17 cellular contexts compared by ENCODE assay signal in the genomic region with DNA sequence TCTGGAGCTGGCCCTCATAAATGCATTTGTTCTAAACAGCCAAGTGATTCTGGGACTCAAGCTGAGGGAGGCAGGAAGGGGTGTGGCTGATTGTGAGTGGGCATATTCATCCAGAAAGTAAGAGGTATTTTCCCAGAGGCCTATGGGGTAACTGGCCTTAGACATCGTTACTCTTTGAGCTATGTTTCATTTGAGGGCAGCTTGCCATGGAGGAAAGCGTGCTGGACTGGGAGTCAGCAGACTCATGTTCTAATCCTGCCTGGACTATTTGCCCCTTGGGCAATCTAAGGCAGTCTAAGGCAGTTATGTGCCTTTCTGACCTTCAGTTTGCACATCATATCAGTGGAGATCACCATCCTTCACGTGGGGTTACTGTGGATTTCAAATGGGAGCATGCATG.
DNase-seq lines count a peak whose midpoint lies in the region; ATAC-seq, FAIRE-seq and TF ChIP-seq lines count a peak whose summit lies in the region.
"Had no signal": no experiment of that assay in that cellular context is flagged by ENCODE, and none has a peak within 500 bp of the region (broad histone marks: within the 10 kb centered on the region; RNA-seq: fewer than 3 reads in every experiment).

No MANE protein-coding gene starts in this region.

- no peak overlapping the region for H3K4me3 Mint-ChIP-seq in MCF 10A (ENCODE audit: unreplicated experiment)
- no peak overlapping the region for H3K4me3 Mint-ChIP-seq in astrocyte (ENCODE audit: unreplicated experiment)

- peak overlapping the region; percentile 19 for H3K4me2 ChIP-seq in astrocyte (ENCODE audit: low read length)
- H3K4me2 ChIP-seq: PC-9 had no signal

- no peaks in the 10 kb centered on the region for H4K20me1 ChIP-seq in astrocyte (ENCODE audit: insufficient read depth, low read length)

- H3K4me1 ChIP-seq in breast epithelium (peaks cover 0 to 5% of the 10 kb centered on the region in 2 donors), astrocyte (ENCODE audit: insufficient read depth, low read length) (peaks cover 29% of the 10 kb centered on the region), transverse colon (peaks cover 5 to 11% (median 8%) of the 10 kb centered on the region in 4 donors)

- 33% methylated on average over 3 of the region's 3 CpGs; no CpG with 5 or more reads in 1 of the 2 donors for WGBS in transverse colon (ENCODE audit: low coverage in 1 of 2), 2 donors

- no peaks in the 10 kb centered on the region for H3K27me3 ChIP-seq in breast epithelium
- no peaks in the 10 kb centered on the region for H3K27me3 ChIP-seq in astrocyte (ENCODE audit: insufficient read depth, low read length)
- no peaks in the 10 kb centered on the region for H3K27me3 ChIP-seq in transverse colon
- H3K27me3 ChIP-seq: neutrophil had no signal

- H3K27ac ChIP-seq in breast epithelium (peak overlapping the region in 1 of 2 donors; percentile 38), astrocyte (ENCODE audit: low read depth, low read length) (peak overlapping the region; percentile 10), transverse colon (peak overlapping the region in 3 of 4 donors; percentile 8 to 49 (median 10))
- H3K27ac ChIP-seq: neutrophil, PC-9 had no signal

- H3K27ac Mint-ChIP-seq in MCF 10A (ENCODE audit: low read depth, unreplicated experiment) (no peak overlapping the region), astrocyte (ENCODE audit: unreplicated experiment) (no peak overlapping the region)

- in situ Hi-C loops in transverse colon (cut with MboI; ENCODE audit: low pct_ligation_motif_present in 1 of 4, low pct_unique_long_range_greater_than_20kb in 1 of 4, low sequenced_read_pairs in 3 of 4): no loop called here

- BruUV-seq in MCF 10A (replicated peaks; lab: Mats Ljungman, UMichigan): no TSS peak

- no peak overlapping the region for H3K9ac ChIP-seq in astrocyte (ENCODE audit: low read length)

- H3K4me3 ChIP-seq in breast epithelium (no peak overlapping the region), astrocyte (ENCODE audit: insufficient read depth, low read depth, low read length) (no peak overlapping the region), transverse colon (no peak overlapping the region)
- H3K4me3 ChIP-seq: K562, PC-9 had no signal

- no peak for TF ChIP-seq EP300 in transverse colon (IDR thresholded peaks at IDR 0.05; ENCODE audit: low read depth)

- CTCF ChIA-PET in MCF 10A (lab: Yijun Ruan, JAX): interaction anchor here (0.6 to 0.9 kb wide), 3 partner anchors 42 to 361 kb away, joined by 3 to 4 read pairs (median 4); no protein-coding TSS in a partner anchor

- no peaks in the 10 kb centered on the region for H3K79me2 ChIP-seq in astrocyte (ENCODE audit: insufficient read depth, low read length)

- H3K4me1 Mint-ChIP-seq in MCF 10A (ENCODE audit: insufficient read depth, unreplicated experiment) (peaks cover 13% of the 10 kb centered on the region), astrocyte (ENCODE audit: low read depth, unreplicated experiment) (peaks cover 49% of the 10 kb centered on the region)

- FAIRE-seq in astrocyte (lab: Jason Lieb, UNC): peak; percentile 66
- FAIRE-seq: K562 had no signal

- H3K36me3 Mint-ChIP-seq in MCF 10A (ENCODE audit: insufficient read depth, unreplicated experiment): no peaks in the 10 kb centered on the region
- H3K36me3 Mint-ChIP-seq in astrocyte (ENCODE audit: low read depth, unreplicated experiment): no peaks in the 10 kb centered on the region

- TF ChIP-seq POLR2A in breast epithelium (IDR thresholded peaks at IDR 0.05): no peak
- TF ChIP-seq POLR2A in transverse colon (IDR thresholded peaks at IDR 0.05): no peak

- H3K9me3 Mint-ChIP-seq in MCF 10A (ENCODE audit: unreplicated experiment) (no peaks in the 10 kb centered on the region), astrocyte (ENCODE audit: unreplicated experiment) (no peaks in the 10 kb centered on the region)

- intact Hi-C loops in MCF 10A (cut with micrococcal nuclease) (no loop called here), breast epithelium (cut with DNase I; ENCODE audit: low total_unique reads) (no loop called here), transverse colon (cut with DNase I; ENCODE audit: low total_unique reads) (no loop called here)

- DNase-seq in MCF 10A (ENCODE audit: unreplicated experiment) (peak; percentile 56), breast epithelium (ENCODE audit: low spot score in 2 of 2) (no peak), astrocyte (ENCODE audit: low read depth) (peak; percentile 72), iris pigment epithelial cell (ENCODE audit: low read depth) (peak; percentile 57), transverse colon (no peak), NCI-H2196 treated with DMSO at 0.1 percent for 48 hours (lab: John Stamatoyannopoulos, UW; ENCODE audit: unreplicated experiment) (no peak), HK-2 (ENCODE audit: unreplicated experiment) (no peak)
- DNase-seq: ACHN; activated CD8-positive, alpha-beta memory T cell treated with anti-CD3 and anti-CD28 coated beads, Interleukin-2, amount 50 U/mL, for 48 hours; anterior cingulate cortex; left colon; NCI-H2081; PC-9; T1000 had no signal

- POLR2A ChIA-PET in MCF 10A (lab: Yijun Ruan, JAX): interaction anchor here (0.7 to 1.0 kb wide), 2 partner anchors 9 to 104 kb away, joined by 4 read pairs; no protein-coding TSS in a partner anchor

- no peaks in the 10 kb centered on the region for H3K27me3 Mint-ChIP-seq in MCF 10A (ENCODE audit: insufficient read depth, unreplicated experiment)
- peaks cover 4% of the 10 kb centered on the region for H3K27me3 Mint-ChIP-seq in astrocyte (ENCODE audit: low read depth, unreplicated experiment)

- H3K36me3 ChIP-seq in breast epithelium (no peaks in the 10 kb centered on the region), astrocyte (ENCODE audit: insufficient read depth, low read length) (no peaks in the 10 kb centered on the region), transverse colon (no peaks in the 10 kb centered on the region)
- H3K36me3 ChIP-seq: neutrophil had no signal

- TF ChIP-seq CTCF in MCF 10A (IDR thresholded peaks at IDR 0.05; ENCODE audit: unreplicated experiment): no peak
- TF ChIP-seq CTCF in breast epithelium (IDR thresholded peaks at IDR 0.05): no peak
- TF ChIP-seq CTCF in astrocyte (IDR thresholded peaks at IDR 0.05; ENCODE audit: insufficient read depth, low read depth, low read length): no peak
- no peak for TF ChIP-seq CTCF in transverse colon (IDR thresholded peaks at IDR 0.05)

- H2AFZ ChIP-seq in astrocyte (ENCODE audit: low read depth, low read length): no peak overlapping the region
- H2AFZ ChIP-seq: PC-9 had no signal

- no peak for ATAC-seq in esophagus mucosa
- ATAC-seq: K562, left colon had no signal

- no peaks in the 10 kb centered on the region for H3K9me3 ChIP-seq in breast epithelium
- H3K9me3 ChIP-seq in astrocyte (ENCODE audit: insufficient read depth, low read depth, low read length): no peaks in the 10 kb centered on the region
- no peaks in the 10 kb centered on the region for H3K9me3 ChIP-seq in transverse colon
- H3K9me3 ChIP-seq: neutrophil had no signal

Comparison
In these comparisons a context has a peak if more than half of its experiments do, and no peak if none do; other contexts are left out.
1. DNase-seq: peak in MCF 10A (single experiment), astrocyte (single experiment) and iris pigment epithelial cell (single experiment); none in breast epithelium (0 of 2), transverse colon (single experiment), NCI-H2196 treated with DMSO at 0.1 percent for 48 hours (single experiment) and HK-2 (single experiment).